Comparison of ENCODE assay signal across 16 cellular contexts in the genomic region with DNA sequence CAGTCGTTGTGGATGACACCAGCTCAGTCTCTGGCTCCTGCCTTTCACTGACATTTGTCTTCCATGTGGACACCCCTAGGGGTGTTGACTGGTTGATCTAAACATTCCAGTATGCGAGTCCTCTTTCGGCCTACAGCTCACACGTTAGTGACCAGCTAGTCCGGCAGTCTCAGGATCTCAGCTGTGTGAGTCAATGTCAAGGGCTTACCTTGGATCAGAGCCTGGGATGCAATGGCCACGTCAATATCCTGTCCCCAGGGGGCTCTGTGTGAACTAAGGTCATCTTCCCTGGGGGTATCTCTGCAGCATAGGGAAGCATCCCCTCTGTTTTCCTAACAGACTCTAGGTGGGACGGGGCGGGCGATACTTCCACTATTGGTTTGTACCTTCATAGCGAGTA. TPM values are rescaled to one million over a fixed set of nuclear protein-coding genes. Genes with fewer than 3 reads are reported as not detected.
DNase-seq lines count a peak whose midpoint lies in the region; ATAC-seq and TF ChIP-seq lines count a peak whose summit lies in the region.
"Had no signal": no experiment of that assay in that cellular context is flagged by ENCODE, and none has a peak within 500 bp of the region (broad histone marks: within the 10 kb centered on the region; RNA-seq: fewer than 3 reads in every experiment).

No MANE protein-coding gene starts in this region.

- H3K4me1 ChIP-seq in breast epithelium (no peaks in the 10 kb centered on the region), fibroblast of lung (ENCODE audit: control insufficient read depth, extremely low read depth, insufficient read depth, low read length) (peaks cover 4% of the 10 kb centered on the region)
- H3K4me1 ChIP-seq: neural progenitor cell had no signal

- H3K4me3 ChIP-seq in breast epithelium (no peak overlapping the region), fibroblast of lung (replicated peaks in 1 of 4; ENCODE audit: control extremely low read depth in 1 of 4, insufficient read depth in 1 of 4, low read depth in 3 of 4, low read length in 4 of 4) (no peak overlapping the region)
- H3K4me3 ChIP-seq: neural progenitor cell, SK-N-MC, smooth muscle cell had no signal

- CTCF ChIA-PET in MCF 10A (lab: Yijun Ruan, JAX): no interaction called here

- POLR2A ChIA-PET in MCF 10A (lab: Yijun Ruan, JAX): interaction anchor here (0.8 kb wide), 1 partner anchor 29 kb away, joined by 3 read pairs; no protein-coding TSS in a partner anchor

- H3K27me3 ChIP-seq in breast epithelium (no peaks in the 10 kb centered on the region), fibroblast of lung (ENCODE audit: control insufficient read depth, insufficient read depth, low read length) (no peaks in the 10 kb centered on the region)
- H3K27me3 ChIP-seq: neural progenitor cell had no signal

- H3K4me3 Mint-ChIP-seq in MCF 10A (ENCODE audit: unreplicated experiment): no peak overlapping the region
- H3K4me3 Mint-ChIP-seq: activated naive CD4-positive, alpha-beta T cell treated with anti-CD3 and anti-CD28 coated beads for 36 hours; memory B cell; neural progenitor cell had no signal

- TF ChIP-seq CTCF in MCF 10A (IDR thresholded peaks at IDR 0.05; ENCODE audit: unreplicated experiment) (no peak), breast epithelium (IDR thresholded peaks at IDR 0.05) (no peak), fibroblast of lung (conservative IDR thresholded peaks at IDR 0.05 in 1 of 2, IDR thresholded peaks at IDR 0.05 in 1 of 2; ENCODE audit: low read depth in 1 of 2, low read length in 2 of 2) (no peak)

- H3K36me3 ChIP-seq in breast epithelium (no peaks in the 10 kb centered on the region), fibroblast of lung (ENCODE audit: control insufficient read depth, insufficient read depth, low read length) (no peaks in the 10 kb centered on the region)
- H3K36me3 ChIP-seq: neural progenitor cell had no signal

- TF ChIP-seq POLR2A in breast epithelium (IDR thresholded peaks at IDR 0.05): no peak

- H2AFZ ChIP-seq in fibroblast of lung (ENCODE audit: low read length): no peak overlapping the region
- H2AFZ ChIP-seq: neural progenitor cell had no signal

- H3K27ac ChIP-seq in breast epithelium (no peak overlapping the region), fibroblast of lung (ENCODE audit: insufficient read depth, low read length) (peak overlapping the region; percentile 10)
- H3K27ac ChIP-seq: neural progenitor cell, SK-N-MC, VCaP had no signal

- DNase-seq in MCF 10A (ENCODE audit: unreplicated experiment): peak; percentile 72
- no peak for DNase-seq in breast epithelium (ENCODE audit: low spot score in 2 of 2)
- DNase-seq in fibroblast of lung (ENCODE audit: low read depth in 2 of 2): peak; percentile 61 to 83
- peak; percentile 81 for DNase-seq in smooth muscle cell of the brain vasculature (ENCODE audit: low read depth, low spot score)
- DNase-seq in NCI-H146 (lab: John Stamatoyannopoulos, UW): no peak
- no peak for DNase-seq in NCI-H1048 (lab: John Stamatoyannopoulos, UW)
- no peak for DNase-seq in T-helper 1 cell
- DNase-seq: activated naive CD4-positive, alpha-beta T cell treated with anti-CD3 and anti-CD28 coated beads for 36 hours; erythroblast had no signal

- BruUV-seq in MCF 10A (replicated peaks; lab: Mats Ljungman, UMichigan): no TSS peak

- no peak overlapping the region for H3K9ac ChIP-seq in fibroblast of lung (ENCODE audit: insufficient read depth, low read length)
- H3K9ac ChIP-seq: neural progenitor cell had no signal

- H3K4me1 Mint-ChIP-seq in MCF 10A (ENCODE audit: insufficient read depth, unreplicated experiment): no peaks in the 10 kb centered on the region
- H3K4me1 Mint-ChIP-seq: memory B cell had no signal

- peaks cover 12% of the 10 kb centered on the region for H3K27me3 Mint-ChIP-seq in MCF 10A (ENCODE audit: insufficient read depth, unreplicated experiment)

- H3K79me2 ChIP-seq in fibroblast of lung (ENCODE audit: control insufficient read depth, insufficient read depth, low read length): no peaks in the 10 kb centered on the region

- H3K4me2 ChIP-seq in fibroblast of lung (ENCODE audit: extremely low read depth, insufficient read depth, low read length): no peak overlapping the region
- H3K4me2 ChIP-seq: neural progenitor cell, smooth muscle cell had no signal

- no peaks in the 10 kb centered on the region for H4K20me1 ChIP-seq in fibroblast of lung (ENCODE audit: control insufficient read depth, extremely low read depth, insufficient read depth, low read length)

- H3K27ac Mint-ChIP-seq in MCF 10A (ENCODE audit: low read depth, unreplicated experiment): no peak overlapping the region
- H3K27ac Mint-ChIP-seq: activated naive CD4-positive, alpha-beta T cell treated with anti-CD3 and anti-CD28 coated beads for 36 hours; memory B cell; neural progenitor cell had no signal

- peak; percentile 78 for ATAC-seq in SK-N-SH treated with all-trans-retinoic acid at 6 μM for 48 hours
- ATAC-seq: HCT116 had no signal

- no peaks in the 10 kb centered on the region for H3K36me3 Mint-ChIP-seq in MCF 10A (ENCODE audit: insufficient read depth, unreplicated experiment)
- H3K36me3 Mint-ChIP-seq: memory B cell, neural progenitor cell had no signal

- H3K9me3 Mint-ChIP-seq in MCF 10A (ENCODE audit: unreplicated experiment): no peaks in the 10 kb centered on the region
- H3K9me3 Mint-ChIP-seq: activated naive CD4-positive, alpha-beta T cell treated with anti-CD3 and anti-CD28 coated beads for 36 hours; neural progenitor cell had no signal

- H3K9me3 ChIP-seq in breast epithelium (no peaks in the 10 kb centered on the region), fibroblast of lung (ENCODE audit: control insufficient read depth, insufficient read depth, low read depth, low read length) (no peaks in the 10 kb centered on the region)

- intact Hi-C loops in MCF 10A (cut with micrococcal nuclease): no loop called here
- intact Hi-C loops in breast epithelium (cut with DNase I; ENCODE audit: low total_unique reads): no loop called here

TF ChIP-seq in SK-N-SH treated with all-trans-retinoic acid at 6 μM for 48 hours, 23 proteins besides CTCF, POLR2A, EP300 and RAD21 (continues in another document):
- no peak for TF ChIP-seq ZNF70 (CRISPR knock-in tag; IDR thresholded peaks at IDR 0.05)
- no peak for TF ChIP-seq ZNF565 (CRISPR knock-in tag; conservative IDR thresholded peaks at IDR 0.05; ENCODE audit: low read depth)
- TF ChIP-seq TOX (CRISPR knock-in tag; IDR thresholded peaks at IDR 0.05; ENCODE audit: borderline replicate concordance): no peak
- TF ChIP-seq, protein P1, sequence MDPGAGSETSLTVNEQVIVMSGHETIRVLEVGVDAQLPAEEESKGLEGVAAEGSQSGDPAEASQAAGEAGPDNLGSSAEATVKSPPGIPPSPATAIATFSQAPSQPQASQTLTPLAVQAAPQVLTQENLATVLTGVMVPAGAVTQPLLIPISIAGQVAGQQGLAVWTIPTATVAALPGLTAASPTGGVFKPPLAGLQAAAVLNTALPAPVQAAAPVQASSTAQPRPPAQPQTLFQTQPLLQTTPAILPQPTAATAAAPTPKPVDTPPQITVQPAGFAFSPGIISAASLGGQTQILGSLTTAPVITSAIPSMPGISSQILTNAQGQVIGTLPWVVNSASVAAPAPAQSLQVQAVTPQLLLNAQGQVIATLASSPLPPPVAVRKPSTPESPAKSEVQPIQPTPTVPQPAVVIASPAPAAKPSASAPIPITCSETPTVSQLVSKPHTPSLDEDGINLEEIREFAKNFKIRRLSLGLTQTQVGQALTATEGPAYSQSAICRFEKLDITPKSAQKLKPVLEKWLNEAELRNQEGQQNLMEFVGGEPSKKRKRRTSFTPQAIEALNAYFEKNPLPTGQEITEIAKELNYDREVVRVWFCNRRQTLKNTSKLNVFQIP (CRISPR knock-in tag; IDR thresholded peaks at IDR 0.05; ENCODE audit: borderline replicate concordance, low read depth): no peak
- TF ChIP-seq, protein P2, sequence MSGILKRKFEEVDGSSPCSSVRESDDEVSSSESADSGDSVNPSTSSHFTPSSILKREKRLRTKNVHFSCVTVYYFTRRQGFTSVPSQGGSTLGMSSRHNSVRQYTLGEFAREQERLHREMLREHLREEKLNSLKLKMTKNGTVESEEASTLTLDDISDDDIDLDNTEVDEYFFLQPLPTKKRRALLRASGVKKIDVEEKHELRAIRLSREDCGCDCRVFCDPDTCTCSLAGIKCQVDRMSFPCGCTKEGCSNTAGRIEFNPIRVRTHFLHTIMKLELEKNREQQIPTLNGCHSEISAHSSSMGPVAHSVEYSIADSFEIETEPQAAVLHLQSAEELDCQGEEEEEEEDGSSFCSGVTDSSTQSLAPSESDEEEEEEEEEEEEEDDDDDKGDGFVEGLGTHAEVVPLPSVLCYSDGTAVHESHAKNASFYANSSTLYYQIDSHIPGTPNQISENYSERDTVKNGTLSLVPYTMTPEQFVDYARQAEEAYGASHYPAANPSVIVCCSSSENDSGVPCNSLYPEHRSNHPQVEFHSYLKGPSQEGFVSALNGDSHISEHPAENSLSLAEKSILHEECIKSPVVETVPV (CRISPR knock-in tag; IDR thresholded peaks at IDR 0.05): no peak
- no peak for TF ChIP-seq PPARA (CRISPR knock-in tag; IDR thresholded peaks at IDR 0.05; ENCODE audit: borderline replicate concordance)
- TF ChIP-seq RARB (CRISPR knock-in tag; IDR thresholded peaks at IDR 0.05): no peak
- no peak for TF ChIP-seq SNAI2 (CRISPR knock-in tag; IDR thresholded peaks at IDR 0.05)
- TF ChIP-seq GLIS3 (CRISPR knock-in tag; IDR thresholded peaks at IDR 0.05): no peak
- TF ChIP-seq ISL1 (CRISPR knock-in tag; IDR thresholded peaks at IDR 0.05): no peak

RNA-seq across cellular contexts. Expression of a gene that starts 35.1 kb away (rescaled TPM):
- 239 TPM in 2 replicates for total RNA-seq in MCF 10A (2022)
- 100 to 1,000 TPM; 176 to 226 (median 186) TPM for total RNA-seq in breast epithelium
- 247 and 323 TPM in 2 replicates for total RNA-seq in fibroblast of lung
- 510 and 666 TPM in 2 replicates for polyA plus RNA-seq in fibroblast of lung
- 393 and 565 TPM in 2 replicates for polyA plus RNA-seq in fibroblast of lung (2012)
- 89.7 and 132 TPM in 2 replicates for polyA minus RNA-seq in fibroblast of lung (ENCODE audit: low replicate concordance)

Comparison
In these comparisons a context has a peak if more than half of its experiments do, and no peak if none do; other contexts are left out.
1. DNase-seq: peak in MCF 10A (single experiment), fibroblast of lung (2 of 2) and smooth muscle cell of the brain vasculature (single experiment); none in breast epithelium (0 of 2), NCI-H146 (single experiment), NCI-H1048 (single experiment) and T-helper 1 cell (0 of 5).